In genomic region chr15:71274448-71274798, GRCh38 we compare ENCODE assay signal across 1 cellular context.
TF ChIP-seq lines count a peak whose summit lies in the region.

No MANE protein-coding gene starts in this region.

TF ChIP-seq in IMR-90, 13 proteins besides CTCF, POLR2A, EP300 and RAD21:
- TF ChIP-seq RFX5 (IDR thresholded peaks at IDR 0.05; ENCODE audit: low read depth, low read length), result no peak
- no peak for TF ChIP-seq MAFK (IDR thresholded peaks at IDR 0.05; ENCODE audit: low read depth, low read length)
- TF ChIP-seq BHLHE40 (IDR thresholded peaks at IDR 0.05; ENCODE audit: low read depth, low read length), result no peak
- no peak for TF ChIP-seq NFE2L2 (IDR thresholded peaks at IDR 0.05; ENCODE audit: low read depth, low read length)
- TF ChIP-seq MAZ (IDR thresholded peaks at IDR 0.05; ENCODE audit: borderline replicate concordance, low read depth, low read length), result no peak
- TF ChIP-seq CHD1 (IDR thresholded peaks at IDR 0.05; ENCODE audit: low read depth, low read length), result no peak
- TF ChIP-seq SMC3 (IDR thresholded peaks at IDR 0.05; ENCODE audit: low read depth, low read length), result no peak
